8 cellular contexts compared by ENCODE assay signal in the genomic region with DNA sequence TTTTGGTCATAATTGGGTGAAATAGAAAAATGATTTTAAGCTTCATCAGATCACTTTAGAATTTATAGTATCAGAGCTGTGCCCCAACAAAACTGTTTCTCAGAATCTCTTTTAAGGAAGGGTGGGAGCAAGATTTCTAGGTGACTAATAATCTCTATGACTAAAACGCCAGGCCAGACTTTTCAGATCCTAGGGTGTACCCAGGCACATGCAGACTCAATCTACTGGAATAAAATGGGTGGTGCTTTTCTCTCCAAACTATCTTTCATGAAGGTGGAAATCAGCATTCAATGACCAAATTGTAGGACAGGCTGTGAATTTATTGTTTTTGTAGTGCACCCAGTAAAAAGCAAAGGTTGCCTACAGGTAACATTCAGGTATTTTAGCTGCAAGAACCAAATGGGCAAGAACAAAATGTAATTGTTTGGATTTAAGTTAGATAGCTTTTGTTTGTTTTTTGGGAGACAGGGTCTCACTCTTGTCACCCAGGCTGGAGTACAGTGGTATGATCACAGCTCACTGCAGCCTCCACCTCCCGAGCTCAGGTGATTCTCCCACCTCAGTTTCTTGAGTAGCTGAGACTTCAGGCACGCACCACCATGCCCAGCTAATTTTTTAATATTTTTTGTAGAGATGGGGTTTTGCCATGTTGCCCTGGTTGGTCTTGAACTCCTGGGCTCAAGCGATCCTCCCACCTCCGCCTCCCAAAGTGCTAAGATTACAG. TPM values are rescaled to one million over a fixed set of nuclear protein-coding genes. Genes with fewer than 3 reads are reported as not detected.
DNase-seq lines count a peak whose midpoint lies in the region; ATAC-seq and TF ChIP-seq lines count a peak whose summit lies in the region.

No MANE protein-coding gene starts in this region.

- H3K79me1 ChIP-seq in mesenchymal stem cell (replicated peaks; ENCODE audit: low read length, poor library complexity, severe bottlenecking): peaks cover 8% of the 10 kb centered on the region

- no peak overlapping the region for H2BK5ac ChIP-seq in mesenchymal stem cell (ENCODE audit: low read depth, low read length, poor library complexity, severe bottlenecking)

- H2BK12ac ChIP-seq in mesenchymal stem cell (ENCODE audit: low read length in 2 of 2): no peak overlapping the region

- H3K36me3 ChIP-seq in A673 (ENCODE audit: insufficient read depth, low read length, poor library complexity, severe bottlenecking): no peaks in the 10 kb centered on the region
- no peaks in the 10 kb centered on the region for H3K36me3 ChIP-seq in HUES64 (ENCODE audit: insufficient read depth, low read length)
- peaks cover 5 to 7% of the 10 kb centered on the region in 2 experiments for H3K36me3 ChIP-seq in mesenchymal stem cell (ENCODE audit: control insufficient read depth in 1 of 2, insufficient read depth in 2 of 2, low read depth in 1 of 2, low read length in 2 of 2)

- H2BK120ac ChIP-seq in mesenchymal stem cell (ENCODE audit: low read depth, low read length): no peak overlapping the region

- peak overlapping the region; percentile 84 for H3K9ac ChIP-seq in HUES64 (ENCODE audit: low read depth, low read length)
- peak overlapping the region; percentile 98 for H3K9ac ChIP-seq in mesenchymal stem cell (ENCODE audit: low read length)

- H3K14ac ChIP-seq in mesenchymal stem cell (ENCODE audit: low read length in 2 of 2): no peak overlapping the region

- no peak overlapping the region for H2AK5ac ChIP-seq in mesenchymal stem cell (ENCODE audit: low read length, severe bottlenecking)

- no peaks in the 10 kb centered on the region for H3K9me3 ChIP-seq in A673 (ENCODE audit: low read depth, low read length, poor library complexity, severe bottlenecking)
- no peaks in the 10 kb centered on the region for H3K9me3 ChIP-seq in HUES64 (ENCODE audit: insufficient read depth, low read depth, low read length)
- H3K9me3 ChIP-seq in mesenchymal stem cell (ENCODE audit: control insufficient read depth, low read length): no peaks in the 10 kb centered on the region

- POLR2A ChIA-PET in A673 (lab: Charles Lee; ENCODE audit: low non-redundant PET): no interaction called here

- CTCF ChIA-PET in A673 (lab: Charles Lee): no interaction called here

- H3K27ac ChIP-seq in A673 (ENCODE audit: low read depth, low read length, poor library complexity, severe bottlenecking) (peak overlapping the region; percentile 98), HUES64 (ENCODE audit: low read depth, low read length) (peak overlapping the region; percentile 97; the same call in 1 of the 2 replicates), mesenchymal stem cell (ENCODE audit: low read length, poor library complexity, severe bottlenecking) (no peak overlapping the region)

- H2AFZ ChIP-seq in mesenchymal stem cell (ENCODE audit: low read depth, low read length): no peak overlapping the region

- peak overlapping the region; percentile 29 for H3K4me2 ChIP-seq in mesenchymal stem cell (ENCODE audit: low read length, poor library complexity, severe bottlenecking)

- WGBS in HUES64: 89% methylated on average over 4 of the region's 5 CpGs
- WGBS in mesenchymal stem cell: 57% methylated on average over 3 of the region's 5 CpGs

- BruUV-seq in A673 (replicated peaks; lab: Mats Ljungman, UMichigan): no TSS peak

- peaks cover 19% of the 10 kb centered on the region for H3K4me1 ChIP-seq in A673 (ENCODE audit: insufficient read depth, low read length, poor library complexity, severe bottlenecking)
- H3K4me1 ChIP-seq in HUES64 (ENCODE audit: insufficient read depth, low read length): peaks cover 24% of the 10 kb centered on the region
- peaks cover 16% of the 10 kb centered on the region for H3K4me1 ChIP-seq in mesenchymal stem cell (ENCODE audit: control insufficient read depth, insufficient read depth, low read depth, low read length)

- no peak overlapping the region for H4K91ac ChIP-seq in mesenchymal stem cell (ENCODE audit: low read length)

- H2BK15ac ChIP-seq in mesenchymal stem cell (ENCODE audit: low read depth, poor library complexity, severe bottlenecking): no peak overlapping the region

- no peak overlapping the region for H4K8ac ChIP-seq in mesenchymal stem cell (ENCODE audit: low read length)

- in situ Hi-C loops in astrocyte of the spinal cord (cut with HindIII; ENCODE audit: low sequenced_read_pairs): no loop called here

- DNase-seq in A673 (ENCODE audit: low spot score) (no peak), astrocyte of the spinal cord (ENCODE audit: low read depth, low spot score) (no peak), mesenchymal stem cell (peak; percentile 51), cortex of kidney (lab: John Stamatoyannopoulos, UW) (no peak), foreskin melanocyte (no peak), DMS53 (lab: John Stamatoyannopoulos, UW) (no peak)

- TF ChIP-seq CTCF in A673 (conservative IDR thresholded peaks at IDR 0.05; ENCODE audit: low read depth, low read length): no peak
- no peak for TF ChIP-seq CTCF in astrocyte of the spinal cord (IDR thresholded peaks at IDR 0.05; ENCODE audit: low read depth, low read length)

- H3K18ac ChIP-seq in mesenchymal stem cell (ENCODE audit: low read depth in 1 of 2, low read length in 2 of 2): no peak overlapping the region

- peak overlapping the region; percentile 63 for H3K4me3 ChIP-seq in A673 (ENCODE audit: low read depth, low read length, poor library complexity, severe bottlenecking)
- peak overlapping the region; percentile 77 for H3K4me3 ChIP-seq in HUES64 (ENCODE audit: low read length)
- H3K4me3 ChIP-seq in astrocyte of the spinal cord (ENCODE audit: low read depth, low read length): peak overlapping the region; percentile 88
- peak overlapping the region in 1 of 2 experiments; percentile 84 for H3K4me3 ChIP-seq in mesenchymal stem cell (ENCODE audit: insufficient read depth in 1 of 2, low read depth in 1 of 2, low read length in 2 of 2)

- intact Hi-C loops in A673 (cut with micrococcal nuclease; ENCODE audit: unreplicated experiment): no loop called here

- H3K4ac ChIP-seq in mesenchymal stem cell (ENCODE audit: low read depth in 1 of 2, low read length in 2 of 2): no peak overlapping the region

- no peak overlapping the region for H3K23ac ChIP-seq in mesenchymal stem cell (ENCODE audit: low read length in 2 of 2)

- no peak for ATAC-seq in HG03196 (IDR thresholded peaks at IDR 0.05; ENCODE audit: unreplicated experiment)

- H3K27me3 ChIP-seq in A673 (replicated peaks; ENCODE audit: insufficient read depth, low read depth, low read length, poor library complexity): no peaks in the 10 kb centered on the region
- H3K27me3 ChIP-seq in HUES64 (ENCODE audit: insufficient read depth, low read length): no peaks in the 10 kb centered on the region
- H3K27me3 ChIP-seq in mesenchymal stem cell (ENCODE audit: control insufficient read depth in 1 of 2, insufficient read depth in 1 of 2, low read length in 2 of 2): no peaks in the 10 kb centered on the region

RNA-seq across cellular contexts. Expression of a gene that starts 49.5 kb away (rescaled TPM):
- total RNA-seq in A673 (2021): 113 and 124 TPM in 2 replicates
- polyA plus RNA-seq in HUES64 (2013, experiment 1 of 2): 81.6 TPM
- polyA plus RNA-seq in HUES64 (2013, experiment 2 of 2): 104 TPM
- polyA plus RNA-seq in mesenchymal stem cell (2013, experiment 1 of 2): 131 TPM
- polyA plus RNA-seq in mesenchymal stem cell (2013, experiment 2 of 2): 141 TPM
